Comparison of ENCODE assay signal across 17 cellular contexts in the genomic region with DNA sequence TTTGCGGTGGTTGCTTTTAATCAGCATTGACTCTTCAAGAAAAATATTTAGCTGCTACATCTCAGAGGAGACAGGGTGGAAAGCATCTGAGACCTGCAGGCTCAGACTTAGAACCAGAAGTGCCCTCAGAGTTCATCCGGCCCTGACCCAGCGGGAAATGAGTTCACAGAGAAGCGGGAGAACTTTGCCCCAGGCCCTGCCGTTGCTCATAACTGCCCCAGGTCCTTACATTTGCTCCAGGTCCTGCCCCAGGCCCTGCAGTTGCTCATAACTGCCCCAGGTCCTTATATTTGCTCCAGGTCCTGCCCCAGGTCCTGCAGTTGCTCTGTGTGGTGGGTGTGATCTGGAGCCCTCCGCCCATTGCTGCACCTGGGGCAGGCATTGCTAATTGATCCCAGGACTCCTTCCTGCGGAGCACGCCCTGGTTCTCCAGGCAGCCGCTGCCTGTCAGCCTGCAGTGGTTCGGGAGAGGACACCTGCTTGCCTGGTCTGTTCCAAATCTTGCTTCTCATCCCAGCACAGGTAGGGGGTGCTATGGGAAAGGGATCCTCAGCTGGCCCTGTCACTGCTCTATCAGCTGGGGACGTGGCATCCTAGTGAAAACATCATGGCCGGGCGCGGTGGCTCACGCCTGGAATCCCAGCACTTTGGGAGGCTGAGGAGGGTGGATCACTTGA. TPM values are rescaled to one million over a fixed set of nuclear protein-coding genes. Genes with fewer than 3 reads are reported as not detected.
DNase-seq lines count a peak whose midpoint lies in the region; ATAC-seq and TF ChIP-seq lines count a peak whose summit lies in the region.
"Had no signal": no experiment of that assay in that cellular context is flagged by ENCODE, and none has a peak within 500 bp of the region (broad histone marks: within the 10 kb centered on the region; RNA-seq: fewer than 3 reads in every experiment).

No MANE protein-coding gene starts in this region.

- CTCF ChIA-PET in A673 (lab: Charles Lee) (interaction anchor here (0.9 kb wide), 1 partner anchor 333 kb away, joined by 4 read pairs; no protein-coding TSS in a partner anchor), Panc1 (lab: Charles Lee) (no interaction called here)

- no peak overlapping the region for H3K27ac ChIP-seq in A673 (ENCODE audit: low read depth, low read length, poor library complexity, severe bottlenecking)
- H3K27ac ChIP-seq in Panc1 (ENCODE audit: low read length), result no peak overlapping the region
- H3K27ac ChIP-seq: pancreas, vagina had no signal

- POLR2A ChIA-PET in A673 (lab: Charles Lee; ENCODE audit: low non-redundant PET), result interaction anchor here (0.7 kb wide), 1 partner anchor 1040 kb away, joined by 3 read pairs; no protein-coding TSS in a partner anchor
- POLR2A ChIA-PET in Panc1 (lab: Charles Lee), result interaction anchor here (0.6 kb wide), 1 partner anchor 92 kb away, joined by 8 read pairs; no protein-coding TSS in a partner anchor

- in situ Hi-C loops in Panc1 (cut with HindIII; ENCODE audit: low pct_unique_long_range_greater_than_20kb, low sequenced_read_pairs), result no loop called here

- H3K27me3 Mint-ChIP-seq in natural killer cell treated with Interleukin-12 subunit alpha and Interleukin-12 subunit beta and Interleukin-15 and Interleukin-18, amount 100 ng/mL, for 72 hours, result no peaks in the 10 kb centered on the region
- H3K27me3 Mint-ChIP-seq in progenitor cell of endocrine pancreas, result no peaks in the 10 kb centered on the region
- H3K27me3 Mint-ChIP-seq: activated CD8-positive, alpha-beta T cell treated with anti-CD3 and anti-CD28 coated beads for 36 hours; B cell; stimulated activated naive CD8-positive, alpha-beta T cell treated with anti-CD3 and anti-CD28 coated beads, Interleukin-15, amount 100 ng/mL, for 72 hours had no signal

- H3K4me3 Mint-ChIP-seq in natural killer cell treated with Interleukin-12 subunit alpha and Interleukin-12 subunit beta and Interleukin-15 and Interleukin-18, amount 100 ng/mL, for 72 hours, result no peak overlapping the region
- H3K4me3 Mint-ChIP-seq in progenitor cell of endocrine pancreas (ENCODE audit: low read depth), result no peak overlapping the region
- H3K4me3 Mint-ChIP-seq: activated CD8-positive, alpha-beta T cell treated with anti-CD3 and anti-CD28 coated beads for 36 hours; B cell; stimulated activated naive CD8-positive, alpha-beta T cell treated with anti-CD3 and anti-CD28 coated beads, Interleukin-15, amount 100 ng/mL, for 72 hours had no signal

- H3K9me3 ChIP-seq in A673 (ENCODE audit: low read depth, low read length, poor library complexity, severe bottlenecking) (no peaks in the 10 kb centered on the region), Panc1 (ENCODE audit: control insufficient read depth, insufficient read depth, low read depth, low read length) (no peaks in the 10 kb centered on the region)
- H3K9me3 ChIP-seq: pancreas, vagina had no signal

- no peak overlapping the region for H3K27ac Mint-ChIP-seq in natural killer cell treated with Interleukin-12 subunit alpha and Interleukin-12 subunit beta and Interleukin-15 and Interleukin-18, amount 100 ng/mL, for 72 hours
- no peak overlapping the region for H3K27ac Mint-ChIP-seq in progenitor cell of endocrine pancreas
- H3K27ac Mint-ChIP-seq: activated CD8-positive, alpha-beta T cell treated with anti-CD3 and anti-CD28 coated beads for 36 hours; B cell; stimulated activated naive CD8-positive, alpha-beta T cell treated with anti-CD3 and anti-CD28 coated beads, Interleukin-15, amount 100 ng/mL, for 72 hours had no signal

- H3K4me3 ChIP-seq in A673 (ENCODE audit: low read depth, low read length, poor library complexity, severe bottlenecking), result no peak overlapping the region
- no peak overlapping the region for H3K4me3 ChIP-seq in Panc1 (ENCODE audit: low read depth in 2 of 2, low read length in 2 of 2)
- H3K4me3 ChIP-seq: pancreas, vagina had no signal

- TF ChIP-seq CTCF in A673 (conservative IDR thresholded peaks at IDR 0.05; ENCODE audit: low read depth, low read length) (peak; percentile 42; the same call in 1 of the 2 replicates), GM12873 (IDR thresholded peaks at IDR 0.05; ENCODE audit: insufficient read depth, low read depth, low read length, missing control alignments) (peak; percentile 23), Panc1 (IDR thresholded peaks at IDR 0.05) (no peak), progenitor cell of endocrine pancreas (IDR thresholded peaks at IDR 0.05; ENCODE audit: unreplicated experiment) (no peak)

- H3K4me1 ChIP-seq in A673 (ENCODE audit: insufficient read depth, low read length, poor library complexity, severe bottlenecking), result peaks cover 5% of the 10 kb centered on the region
- no peaks in the 10 kb centered on the region; the same call in 1 of the 2 replicates for H3K4me1 ChIP-seq in Panc1 (ENCODE audit: control insufficient read depth, insufficient read depth, low read length)

- BruUV-seq in A673 (replicated peaks; lab: Mats Ljungman, UMichigan) (no TSS peak), Panc1 (replicated peaks; lab: Mats Ljungman, UMichigan) (no TSS peak)

- no peaks in the 10 kb centered on the region for H3K36me3 Mint-ChIP-seq in natural killer cell treated with Interleukin-12 subunit alpha and Interleukin-12 subunit beta and Interleukin-15 and Interleukin-18, amount 100 ng/mL, for 72 hours
- H3K36me3 Mint-ChIP-seq in progenitor cell of endocrine pancreas (ENCODE audit: insufficient read depth), result peaks cover 21% of the 10 kb centered on the region

- peaks cover 41% of the 10 kb centered on the region for H3K36me3 ChIP-seq in A673 (ENCODE audit: insufficient read depth, low read length, poor library complexity, severe bottlenecking)
- 0 out of 2 replicates have a peak, but pooled peaks cover 2% of the 10 kb centered on the region for H3K36me3 ChIP-seq in Panc1 (ENCODE audit: control insufficient read depth, insufficient read depth, low read length)

- H3K27me3 ChIP-seq in A673 (replicated peaks; ENCODE audit: insufficient read depth, low read depth, low read length, poor library complexity) (no peaks in the 10 kb centered on the region), Panc1 (ENCODE audit: control insufficient read depth, insufficient read depth, low read length) (no peaks in the 10 kb centered on the region)
- H3K27me3 ChIP-seq: pancreas, vagina had no signal

- no peaks in the 10 kb centered on the region for H3K9me3 Mint-ChIP-seq in natural killer cell treated with Interleukin-12 subunit alpha and Interleukin-12 subunit beta and Interleukin-15 and Interleukin-18, amount 100 ng/mL, for 72 hours
- H3K9me3 Mint-ChIP-seq in progenitor cell of endocrine pancreas (ENCODE audit: low read depth), result no peaks in the 10 kb centered on the region
- H3K9me3 Mint-ChIP-seq: activated CD8-positive, alpha-beta T cell treated with anti-CD3 and anti-CD28 coated beads for 36 hours; stimulated activated naive CD8-positive, alpha-beta T cell treated with anti-CD3 and anti-CD28 coated beads, Interleukin-15, amount 100 ng/mL, for 72 hours had no signal

- H3K4me1 Mint-ChIP-seq in natural killer cell treated with Interleukin-12 subunit alpha and Interleukin-12 subunit beta and Interleukin-15 and Interleukin-18, amount 100 ng/mL, for 72 hours (ENCODE audit: low read depth in 2 of 2), result no peaks in the 10 kb centered on the region
- peaks cover 8% of the 10 kb centered on the region for H3K4me1 Mint-ChIP-seq in progenitor cell of endocrine pancreas (ENCODE audit: low read depth)
- H3K4me1 Mint-ChIP-seq: B cell; stimulated activated naive CD8-positive, alpha-beta T cell treated with anti-CD3 and anti-CD28 coated beads, Interleukin-15, amount 100 ng/mL, for 72 hours had no signal

- ATAC-seq in Panc1 (peak; percentile 50; the same call in 1 of the 2 replicates), HG02885 (IDR thresholded peaks at IDR 0.05; ENCODE audit: poor library complexity, unreplicated experiment) (no peak)
- ATAC-seq in natural killer cell treated with Interleukin-12 subunit alpha and Interleukin-12 subunit beta and Interleukin-15 and Interleukin-18, amount 100 ng/mL, for 72 hours, result no peak
- ATAC-seq: activated CD8-positive, alpha-beta T cell treated with anti-CD3 and anti-CD28 coated beads for 36 hours; pancreas; stimulated activated naive CD8-positive, alpha-beta T cell treated with anti-CD3 and anti-CD28 coated beads, Interleukin-15, amount 100 ng/mL, for 72 hours had no signal

- intact Hi-C loops in A673 (cut with micrococcal nuclease; ENCODE audit: unreplicated experiment), result loop anchor here (1.0 kb wide), 1 partner anchor 45 kb away; no protein-coding TSS in a partner anchor
- intact Hi-C loops in Panc1 (cut with micrococcal nuclease; ENCODE audit: unreplicated experiment), result no loop called here

- DNase-seq in A673 (ENCODE audit: low spot score) (peak; percentile 40), Panc1 (ENCODE audit: low read depth, low spot score) (no peak), iPS-NIHi11 (ENCODE audit: low spot score) (peak; percentile 60), DMS114 treated with DMSO at 0.1 percent for 48 hours (lab: John Stamatoyannopoulos, UW; ENCODE audit: unreplicated experiment) (no peak), progenitor cell of endocrine pancreas (ENCODE audit: low spot score, unreplicated experiment) (no peak)
- no peak for DNase-seq in natural killer cell treated with Interleukin-12 subunit alpha and Interleukin-12 subunit beta and Interleukin-15 and Interleukin-18, amount 100 ng/mL, for 72 hours (ENCODE audit: low spot score)
- DNase-seq: activated CD8-positive, alpha-beta T cell treated with anti-CD3 and anti-CD28 coated beads for 36 hours; amygdala; Kasumi-1; kidney glomerular epithelial cell; NCI-H187; pancreas; stimulated activated naive CD8-positive, alpha-beta T cell treated with anti-CD3 and anti-CD28 coated beads, Interleukin-15, amount 100 ng/mL, for 72 hours had no signal

RNA-seq across cellular contexts. Expression of a gene that starts 58.1 kb away (rescaled TPM):
- total RNA-seq in A673 (2021) (153 and 158 TPM in 2 replicates), Panc1 (2021; ENCODE audit: unreplicated experiment) (163 TPM), progenitor cell of endocrine pancreas (123 and 124 TPM in 2 replicates)
- polyA plus RNA-seq in Panc1 (2012; ENCODE audit: insufficient read length), result 112 TPM
- 100 to 1,000 TPM; 188 to 189 TPM for total RNA-seq in natural killer cell treated with Interleukin-12 subunit alpha and Interleukin-12 subunit beta and Interleukin-15 and Interleukin-18, amount 100 ng/mL, for 72 hours

Comparison
In these comparisons a context has a peak if more than half of its experiments do, and no peak if none do; other contexts are left out.
1. DNase-seq: peak in A673 (single experiment) and iPS-NIHi11 (single experiment); none in Panc1 (single experiment), natural killer cell treated with Interleukin-12 subunit alpha and Interleukin-12 subunit beta and Interleukin-15 and Interleukin-18, amount 100 ng/mL, for 72 hours (single experiment), DMS114 treated with DMSO at 0.1 percent for 48 hours (single experiment) and progenitor cell of endocrine pancreas (single experiment).
2. CTCF ChIP-seq: peak in A673 (single experiment) and GM12873 (single experiment); none in Panc1 (single experiment) and progenitor cell of endocrine pancreas (single experiment).